In the genomic region with DNA sequence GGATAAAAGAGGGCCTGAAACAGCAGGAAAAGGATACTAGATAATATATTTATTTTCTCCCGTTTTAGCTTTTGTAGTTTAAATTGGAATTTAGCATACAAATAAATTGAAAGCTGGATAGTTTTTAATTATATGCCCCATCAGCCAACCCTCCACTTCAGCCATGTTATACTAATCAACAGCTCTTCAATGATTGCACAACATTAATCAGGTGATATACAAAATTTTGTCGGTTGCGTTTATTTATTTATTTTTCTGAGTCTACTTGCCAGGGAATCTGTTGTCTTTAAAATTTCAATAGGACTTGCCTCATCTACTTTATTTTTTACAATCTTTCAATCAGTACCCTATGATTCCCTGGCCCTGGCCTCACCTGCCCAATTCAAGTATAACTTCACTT, we compare ENCODE assay signal across 3 cellular contexts. TPM values are rescaled to one million over a fixed set of nuclear protein-coding genes. Genes with fewer than 3 reads are reported as not detected.
"Had no signal": no experiment of that assay in that cellular context is flagged by ENCODE, and none has a peak within 500 bp of the region (broad histone marks: within the 10 kb centered on the region; RNA-seq: fewer than 3 reads in every experiment).

No MANE protein-coding gene starts in this region.

- DNase-seq: GDM1, GF-D8 had no signal

- ATAC-seq: GM12878 had no signal

- H3K4me3 ChIP-seq: GM12878 had no signal

RNA-seq across cellular contexts. Expression of a gene that starts 12.1 kb away (rescaled TPM):
- total RNA-seq: GM12878 had no signal
